Comparison of ENCODE assay signal across 8 cellular contexts in the genomic region with DNA sequence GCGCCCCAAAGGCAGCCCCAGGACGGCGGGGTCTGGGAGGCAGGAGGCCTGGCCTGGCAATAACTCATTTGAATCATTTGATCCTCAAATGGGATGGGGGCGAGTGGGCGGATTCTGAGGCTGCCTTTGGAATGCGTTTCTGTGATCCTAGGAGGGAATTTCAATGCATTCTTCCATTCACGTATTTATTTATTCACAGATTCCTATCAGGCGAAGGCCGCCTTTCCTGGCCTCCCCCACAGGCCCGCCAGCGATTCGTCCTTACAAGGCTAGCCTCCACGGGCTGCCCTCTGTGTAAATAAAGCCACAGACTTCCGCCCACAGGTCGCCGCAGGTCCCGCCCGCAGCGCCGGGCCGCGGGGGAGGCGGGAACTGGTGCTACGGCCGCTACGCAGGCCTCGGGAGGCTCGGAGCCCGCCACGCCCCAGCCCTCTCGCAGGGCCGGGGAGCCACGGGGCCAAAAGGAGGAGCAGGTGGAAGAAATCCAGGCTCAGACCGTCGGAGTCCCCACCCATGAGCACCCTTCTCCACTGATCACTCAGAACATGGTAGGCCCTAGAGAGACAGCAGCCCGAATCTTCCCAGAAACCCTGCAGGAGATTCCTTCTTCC. TPM values are rescaled to one million over a fixed set of nuclear protein-coding genes. Genes with fewer than 3 reads are reported as not detected.
DNase-seq lines count a peak whose midpoint lies in the region; ATAC-seq and TF ChIP-seq lines count a peak whose summit lies in the region.

No MANE protein-coding gene starts in this region.

- H3K27ac ChIP-seq in RWPE2 (ENCODE audit: poor library complexity, severe bottlenecking): peak overlapping the region; percentile 98

- H3K4me3 ChIP-seq in RWPE2 (ENCODE audit: severe bottlenecking): peak overlapping the region; percentile 24

- no peaks in the 10 kb centered on the region for H3K27me3 ChIP-seq in RWPE2 (ENCODE audit: insufficient read depth, poor library complexity, severe bottlenecking)

- peaks cover 77% of the 10 kb centered on the region for H3K4me1 ChIP-seq in RWPE2 (ENCODE audit: insufficient read depth, poor library complexity, severe bottlenecking)

- no peak for TF ChIP-seq CTCF in RWPE2 (IDR thresholded peaks at IDR 0.05; ENCODE audit: poor library complexity, severe bottlenecking)

- DNase-seq in AG08396 (ENCODE audit: low spot score) (peak; percentile 92), RWPE2 (ENCODE audit: low spot score) (peak; percentile 91), amniotic stem cell (lab: John Stamatoyannopoulos, UW) (peak; percentile 79), left ventricle myocardium superior (peak; percentile 90), pulmonary artery endothelial cell (ENCODE audit: low read depth, low spot score) (peak; percentile 92), DMS79 (lab: John Stamatoyannopoulos, UW) (no peak)

- no peaks in the 10 kb centered on the region for H3K9me3 ChIP-seq in RWPE2 (ENCODE audit: severe bottlenecking)

- peak; percentile 69 for ATAC-seq in GM19043 (IDR thresholded peaks at IDR 0.05; ENCODE audit: low read depth, unreplicated experiment)
- ATAC-seq in HG03159 (IDR thresholded peaks at IDR 0.05; ENCODE audit: unreplicated experiment): peak; percentile 57
- ATAC-seq in RWPE2 (ENCODE audit: low read depth): peak; percentile 58
- peak; percentile 84 for ATAC-seq in left ventricle myocardium superior

- H3K36me3 ChIP-seq in RWPE2 (ENCODE audit: low read depth): no peaks in the 10 kb centered on the region

- intact Hi-C loops in left ventricle myocardium superior (cut with micrococcal nuclease): loop anchor here (10.0 kb wide), 1 partner anchor 70 kb away; no protein-coding TSS in a partner anchor

RNA-seq across cellular contexts. Expression of gene JUN, which starts 31.3 kb away (rescaled TPM):
- total RNA-seq in left ventricle myocardium superior (54.6 TPM), pulmonary artery endothelial cell (164 and 169 TPM in 2 replicates)
